Comparison of ENCODE assay signal across 1 cellular context in the genomic region with DNA sequence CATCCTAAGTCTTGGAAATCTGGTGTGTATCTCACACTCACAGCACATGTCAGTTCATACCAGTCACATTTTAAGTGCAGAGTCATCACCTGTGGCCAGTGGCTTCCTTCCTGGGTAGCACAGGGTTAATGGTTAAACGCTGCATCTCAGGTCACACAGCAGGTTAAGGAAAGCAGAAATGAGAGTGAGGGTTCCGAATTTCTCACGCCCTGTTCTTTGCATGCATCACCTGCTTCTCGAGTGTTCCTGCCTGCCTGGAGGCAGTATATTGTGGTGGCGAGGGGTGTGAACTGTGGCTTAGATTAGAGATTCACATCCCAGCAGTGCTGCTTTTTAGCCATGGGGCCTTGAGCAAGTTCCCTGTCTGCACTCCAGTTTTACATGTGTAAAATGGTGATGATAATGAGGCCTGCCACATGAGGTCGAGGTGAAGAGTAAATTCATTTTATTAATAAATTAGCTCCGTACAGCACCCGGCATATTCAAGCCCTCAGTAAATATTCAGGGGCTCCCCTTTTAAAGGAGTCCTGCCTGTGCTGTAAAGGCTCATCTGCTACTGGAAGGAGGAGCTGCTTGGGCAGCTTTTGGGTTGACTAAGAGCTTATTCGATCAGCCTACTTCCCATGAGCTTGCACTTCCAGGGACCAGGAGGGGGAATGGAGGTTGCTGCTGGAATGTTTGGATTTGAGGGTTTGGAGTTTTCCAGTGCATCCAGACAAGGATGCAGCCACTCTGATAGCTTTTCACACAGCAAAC.
A peak's percentile ranks its signal among the peaks of the same experiment; 100 is the strongest.
TF ChIP-seq lines count a peak whose summit lies in the region.

No MANE protein-coding gene starts in this region.

TF ChIP-seq in GM12878, 131 proteins besides CTCF, POLR2A, EP300 and RAD21 (continued from another document and continues in another):
- TF ChIP-seq, protein P1, sequence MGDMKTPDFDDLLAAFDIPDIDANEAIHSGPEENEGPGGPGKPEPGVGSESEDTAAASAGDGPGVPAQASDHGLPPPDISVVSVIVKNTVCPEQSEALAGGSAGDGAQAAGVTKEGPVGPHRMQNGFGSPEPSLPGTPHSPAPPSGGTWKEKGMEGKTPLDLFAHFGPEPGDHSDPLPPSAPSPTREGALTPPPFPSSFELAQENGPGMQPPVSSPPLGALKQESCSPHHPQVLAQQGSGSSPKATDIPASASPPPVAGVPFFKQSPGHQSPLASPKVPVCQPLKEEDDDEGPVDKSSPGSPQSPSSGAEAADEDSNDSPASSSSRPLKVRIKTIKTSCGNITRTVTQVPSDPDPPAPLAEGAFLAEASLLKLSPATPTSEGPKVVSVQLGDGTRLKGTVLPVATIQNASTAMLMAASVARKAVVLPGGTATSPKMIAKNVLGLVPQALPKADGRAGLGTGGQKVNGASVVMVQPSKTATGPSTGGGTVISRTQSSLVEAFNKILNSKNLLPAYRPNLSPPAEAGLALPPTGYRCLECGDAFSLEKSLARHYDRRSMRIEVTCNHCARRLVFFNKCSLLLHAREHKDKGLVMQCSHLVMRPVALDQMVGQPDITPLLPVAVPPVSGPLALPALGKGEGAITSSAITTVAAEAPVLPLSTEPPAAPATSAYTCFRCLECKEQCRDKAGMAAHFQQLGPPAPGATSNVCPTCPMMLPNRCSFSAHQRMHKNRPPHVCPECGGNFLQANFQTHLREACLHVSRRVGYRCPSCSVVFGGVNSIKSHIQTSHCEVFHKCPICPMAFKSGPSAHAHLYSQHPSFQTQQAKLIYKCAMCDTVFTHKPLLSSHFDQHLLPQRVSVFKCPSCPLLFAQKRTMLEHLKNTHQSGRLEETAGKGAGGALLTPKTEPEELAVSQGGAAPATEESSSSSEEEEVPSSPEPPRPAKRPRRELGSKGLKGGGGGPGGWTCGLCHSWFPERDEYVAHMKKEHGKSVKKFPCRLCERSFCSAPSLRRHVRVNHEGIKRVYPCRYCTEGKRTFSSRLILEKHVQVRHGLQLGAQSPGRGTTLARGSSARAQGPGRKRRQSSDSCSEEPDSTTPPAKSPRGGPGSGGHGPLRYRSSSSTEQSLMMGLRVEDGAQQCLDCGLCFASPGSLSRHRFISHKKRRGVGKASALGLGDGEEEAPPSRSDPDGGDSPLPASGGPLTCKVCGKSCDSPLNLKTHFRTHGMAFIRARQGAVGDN (IDR thresholded peaks at IDR 0.05) = peak; percentile 98
- peak; percentile 81 for TF ChIP-seq NFIC (IDR thresholded peaks at IDR 0.05; ENCODE audit: low read depth, low read length)
- TF ChIP-seq EZH2 (IDR thresholded peaks at IDR 0.05; ENCODE audit: borderline replicate concordance, control insufficient read depth, low read depth, low read length) = no peak
- TF ChIP-seq, protein P2, sequence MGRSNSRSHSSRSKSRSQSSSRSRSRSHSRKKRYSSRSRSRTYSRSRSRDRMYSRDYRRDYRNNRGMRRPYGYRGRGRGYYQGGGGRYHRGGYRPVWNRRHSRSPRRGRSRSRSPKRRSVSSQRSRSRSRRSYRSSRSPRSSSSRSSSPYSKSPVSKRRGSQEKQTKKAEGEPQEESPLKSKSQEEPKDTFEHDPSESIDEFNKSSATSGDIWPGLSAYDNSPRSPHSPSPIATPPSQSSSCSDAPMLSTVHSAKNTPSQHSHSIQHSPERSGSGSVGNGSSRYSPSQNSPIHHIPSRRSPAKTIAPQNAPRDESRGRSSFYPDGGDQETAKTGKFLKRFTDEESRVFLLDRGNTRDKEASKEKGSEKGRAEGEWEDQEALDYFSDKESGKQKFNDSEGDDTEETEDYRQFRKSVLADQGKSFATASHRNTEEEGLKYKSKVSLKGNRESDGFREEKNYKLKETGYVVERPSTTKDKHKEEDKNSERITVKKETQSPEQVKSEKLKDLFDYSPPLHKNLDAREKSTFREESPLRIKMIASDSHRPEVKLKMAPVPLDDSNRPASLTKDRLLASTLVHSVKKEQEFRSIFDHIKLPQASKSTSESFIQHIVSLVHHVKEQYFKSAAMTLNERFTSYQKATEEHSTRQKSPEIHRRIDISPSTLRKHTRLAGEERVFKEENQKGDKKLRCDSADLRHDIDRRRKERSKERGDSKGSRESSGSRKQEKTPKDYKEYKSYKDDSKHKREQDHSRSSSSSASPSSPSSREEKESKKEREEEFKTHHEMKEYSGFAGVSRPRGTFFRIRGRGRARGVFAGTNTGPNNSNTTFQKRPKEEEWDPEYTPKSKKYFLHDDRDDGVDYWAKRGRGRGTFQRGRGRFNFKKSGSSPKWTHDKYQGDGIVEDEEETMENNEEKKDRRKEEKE (IDR thresholded peaks at IDR 0.05) = no peak
- no peak for TF ChIP-seq SREBF2 (IDR thresholded peaks at IDR 0.05; ENCODE audit: low read length)
- TF ChIP-seq, protein P3, sequence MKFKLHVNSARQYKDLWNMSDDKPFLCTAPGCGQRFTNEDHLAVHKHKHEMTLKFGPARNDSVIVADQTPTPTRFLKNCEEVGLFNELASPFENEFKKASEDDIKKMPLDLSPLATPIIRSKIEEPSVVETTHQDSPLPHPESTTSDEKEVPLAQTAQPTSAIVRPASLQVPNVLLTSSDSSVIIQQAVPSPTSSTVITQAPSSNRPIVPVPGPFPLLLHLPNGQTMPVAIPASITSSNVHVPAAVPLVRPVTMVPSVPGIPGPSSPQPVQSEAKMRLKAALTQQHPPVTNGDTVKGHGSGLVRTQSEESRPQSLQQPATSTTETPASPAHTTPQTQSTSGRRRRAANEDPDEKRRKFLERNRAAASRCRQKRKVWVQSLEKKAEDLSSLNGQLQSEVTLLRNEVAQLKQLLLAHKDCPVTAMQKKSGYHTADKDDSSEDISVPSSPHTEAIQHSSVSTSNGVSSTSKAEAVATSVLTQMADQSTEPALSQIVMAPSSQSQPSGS (IDR thresholded peaks at IDR 0.05; ENCODE audit: low read length) = peak; percentile 99
- peak; percentile 87 for TF ChIP-seq CHD2 (IDR thresholded peaks at IDR 0.05; ENCODE audit: borderline replicate concordance, low read depth, low read length)
- TF ChIP-seq MEF2B (IDR thresholded peaks at IDR 0.05; ENCODE audit: partially characterized antibody, poor library complexity, severe bottlenecking) = peak; percentile 96
- TF ChIP-seq, protein P4, sequence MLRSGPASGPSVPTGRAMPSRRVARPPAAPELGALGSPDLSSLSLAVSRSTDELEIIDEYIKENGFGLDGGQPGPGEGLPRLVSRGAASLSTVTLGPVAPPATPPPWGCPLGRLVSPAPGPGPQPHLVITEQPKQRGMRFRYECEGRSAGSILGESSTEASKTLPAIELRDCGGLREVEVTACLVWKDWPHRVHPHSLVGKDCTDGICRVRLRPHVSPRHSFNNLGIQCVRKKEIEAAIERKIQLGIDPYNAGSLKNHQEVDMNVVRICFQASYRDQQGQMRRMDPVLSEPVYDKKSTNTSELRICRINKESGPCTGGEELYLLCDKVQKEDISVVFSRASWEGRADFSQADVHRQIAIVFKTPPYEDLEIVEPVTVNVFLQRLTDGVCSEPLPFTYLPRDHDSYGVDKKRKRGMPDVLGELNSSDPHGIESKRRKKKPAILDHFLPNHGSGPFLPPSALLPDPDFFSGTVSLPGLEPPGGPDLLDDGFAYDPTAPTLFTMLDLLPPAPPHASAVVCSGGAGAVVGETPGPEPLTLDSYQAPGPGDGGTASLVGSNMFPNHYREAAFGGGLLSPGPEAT (IDR thresholded peaks at IDR 0.05; ENCODE audit: low read depth) = peak; percentile 98
- TF ChIP-seq EED (IDR thresholded peaks at IDR 0.05; ENCODE audit: low read depth) = peak; percentile 93
- TF ChIP-seq, protein P5, sequence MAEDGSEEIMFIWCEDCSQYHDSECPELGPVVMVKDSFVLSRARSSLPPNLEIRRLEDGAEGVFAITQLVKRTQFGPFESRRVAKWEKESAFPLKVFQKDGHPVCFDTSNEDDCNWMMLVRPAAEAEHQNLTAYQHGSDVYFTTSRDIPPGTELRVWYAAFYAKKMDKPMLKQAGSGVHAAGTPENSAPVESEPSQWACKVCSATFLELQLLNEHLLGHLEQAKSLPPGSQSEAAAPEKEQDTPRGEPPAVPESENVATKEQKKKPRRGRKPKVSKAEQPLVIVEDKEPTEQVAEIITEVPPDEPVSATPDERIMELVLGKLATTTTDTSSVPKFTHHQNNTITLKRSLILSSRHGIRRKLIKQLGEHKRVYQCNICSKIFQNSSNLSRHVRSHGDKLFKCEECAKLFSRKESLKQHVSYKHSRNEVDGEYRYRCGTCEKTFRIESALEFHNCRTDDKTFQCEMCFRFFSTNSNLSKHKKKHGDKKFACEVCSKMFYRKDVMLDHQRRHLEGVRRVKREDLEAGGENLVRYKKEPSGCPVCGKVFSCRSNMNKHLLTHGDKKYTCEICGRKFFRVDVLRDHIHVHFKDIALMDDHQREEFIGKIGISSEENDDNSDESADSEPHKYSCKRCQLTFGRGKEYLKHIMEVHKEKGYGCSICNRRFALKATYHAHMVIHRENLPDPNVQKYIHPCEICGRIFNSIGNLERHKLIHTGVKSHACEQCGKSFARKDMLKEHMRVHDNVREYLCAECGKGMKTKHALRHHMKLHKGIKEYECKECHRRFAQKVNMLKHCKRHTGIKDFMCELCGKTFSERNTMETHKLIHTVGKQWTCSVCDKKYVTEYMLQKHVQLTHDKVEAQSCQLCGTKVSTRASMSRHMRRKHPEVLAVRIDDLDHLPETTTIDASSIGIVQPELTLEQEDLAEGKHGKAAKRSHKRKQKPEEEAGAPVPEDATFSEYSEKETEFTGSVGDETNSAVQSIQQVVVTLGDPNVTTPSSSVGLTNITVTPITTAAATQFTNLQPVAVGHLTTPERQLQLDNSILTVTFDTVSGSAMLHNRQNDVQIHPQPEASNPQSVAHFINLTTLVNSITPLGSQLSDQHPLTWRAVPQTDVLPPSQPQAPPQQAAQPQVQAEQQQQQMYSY (CRISPR knock-in tag; IDR thresholded peaks at IDR 0.05) = no peak
- TF ChIP-seq ASH2L (IDR thresholded peaks at IDR 0.05; ENCODE audit: borderline replicate concordance, low read depth) = 0 out of 2 replicates have a peak, but pooled peaks have one; percentile 46
- TF ChIP-seq, protein P6, sequence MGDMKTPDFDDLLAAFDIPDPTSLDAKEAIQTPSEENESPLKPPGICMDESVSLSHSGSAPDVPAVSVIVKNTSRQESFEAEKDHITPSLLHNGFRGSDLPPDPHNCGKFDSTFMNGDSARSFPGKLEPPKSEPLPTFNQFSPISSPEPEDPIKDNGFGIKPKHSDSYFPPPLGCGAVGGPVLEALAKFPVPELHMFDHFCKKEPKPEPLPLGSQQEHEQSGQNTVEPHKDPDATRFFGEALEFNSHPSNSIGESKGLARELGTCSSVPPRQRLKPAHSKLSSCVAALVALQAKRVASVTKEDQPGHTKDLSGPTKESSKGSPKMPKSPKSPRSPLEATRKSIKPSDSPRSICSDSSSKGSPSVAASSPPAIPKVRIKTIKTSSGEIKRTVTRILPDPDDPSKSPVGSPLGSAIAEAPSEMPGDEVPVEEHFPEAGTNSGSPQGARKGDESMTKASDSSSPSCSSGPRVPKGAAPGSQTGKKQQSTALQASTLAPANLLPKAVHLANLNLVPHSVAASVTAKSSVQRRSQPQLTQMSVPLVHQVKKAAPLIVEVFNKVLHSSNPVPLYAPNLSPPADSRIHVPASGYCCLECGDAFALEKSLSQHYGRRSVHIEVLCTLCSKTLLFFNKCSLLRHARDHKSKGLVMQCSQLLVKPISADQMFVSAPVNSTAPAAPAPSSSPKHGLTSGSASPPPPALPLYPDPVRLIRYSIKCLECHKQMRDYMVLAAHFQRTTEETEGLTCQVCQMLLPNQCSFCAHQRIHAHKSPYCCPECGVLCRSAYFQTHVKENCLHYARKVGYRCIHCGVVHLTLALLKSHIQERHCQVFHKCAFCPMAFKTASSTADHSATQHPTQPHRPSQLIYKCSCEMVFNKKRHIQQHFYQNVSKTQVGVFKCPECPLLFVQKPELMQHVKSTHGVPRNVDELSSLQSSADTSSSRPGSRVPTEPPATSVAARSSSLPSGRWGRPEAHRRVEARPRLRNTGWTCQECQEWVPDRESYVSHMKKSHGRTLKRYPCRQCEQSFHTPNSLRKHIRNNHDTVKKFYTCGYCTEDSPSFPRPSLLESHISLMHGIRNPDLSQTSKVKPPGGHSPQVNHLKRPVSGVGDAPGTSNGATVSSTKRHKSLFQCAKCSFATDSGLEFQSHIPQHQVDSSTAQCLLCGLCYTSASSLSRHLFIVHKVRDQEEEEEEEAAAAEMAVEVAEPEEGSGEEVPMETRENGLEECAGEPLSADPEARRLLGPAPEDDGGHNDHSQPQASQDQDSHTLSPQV (IDR thresholded peaks at IDR 0.05) = peak; percentile 81; the same call in 1 of the 2 replicates
- TF ChIP-seq ETV6 (conservative IDR thresholded peaks at IDR 0.05 in 1 of 2, IDR thresholded peaks at IDR 0.05 in 1 of 2; ENCODE audit: borderline replicate concordance in 1 of 2, low read depth in 1 of 2) = peak in 1 of 2 experiments; percentile 60; a peak in 1 of 4 replicates
- TF ChIP-seq NR2F1 (conservative IDR thresholded peaks at IDR 0.05) = peak; percentile 99
- peak; percentile 95; the same call in 1 of the 2 replicates for TF ChIP-seq WRNIP1 (IDR thresholded peaks at IDR 0.05; ENCODE audit: borderline replicate concordance, low read depth, low read length)
- peak; percentile 89; the same call in 1 of the 2 replicates for TF ChIP-seq RCOR1 (conservative IDR thresholded peaks at IDR 0.05; ENCODE audit: low read depth, low read length)
- TF ChIP-seq SUPT20H (IDR thresholded peaks at IDR 0.05; ENCODE audit: borderline replicate concordance, control insufficient read depth, low read depth, low read length) = no peak
- peak; percentile 43; the same call in 1 of the 2 replicates for TF ChIP-seq ZNF207 (IDR thresholded peaks at IDR 0.05; ENCODE audit: borderline replicate concordance)
- TF ChIP-seq SREBF1 (IDR thresholded peaks at IDR 0.05; ENCODE audit: low read length) = peak; percentile 65; the same call in 1 of the 2 replicates
- peak; percentile 14; the same call in 1 of the 2 replicates for TF ChIP-seq ZNF384 (IDR thresholded peaks at IDR 0.05; ENCODE audit: borderline replicate concordance, low read depth, low read length)
- TF ChIP-seq, protein P7, sequence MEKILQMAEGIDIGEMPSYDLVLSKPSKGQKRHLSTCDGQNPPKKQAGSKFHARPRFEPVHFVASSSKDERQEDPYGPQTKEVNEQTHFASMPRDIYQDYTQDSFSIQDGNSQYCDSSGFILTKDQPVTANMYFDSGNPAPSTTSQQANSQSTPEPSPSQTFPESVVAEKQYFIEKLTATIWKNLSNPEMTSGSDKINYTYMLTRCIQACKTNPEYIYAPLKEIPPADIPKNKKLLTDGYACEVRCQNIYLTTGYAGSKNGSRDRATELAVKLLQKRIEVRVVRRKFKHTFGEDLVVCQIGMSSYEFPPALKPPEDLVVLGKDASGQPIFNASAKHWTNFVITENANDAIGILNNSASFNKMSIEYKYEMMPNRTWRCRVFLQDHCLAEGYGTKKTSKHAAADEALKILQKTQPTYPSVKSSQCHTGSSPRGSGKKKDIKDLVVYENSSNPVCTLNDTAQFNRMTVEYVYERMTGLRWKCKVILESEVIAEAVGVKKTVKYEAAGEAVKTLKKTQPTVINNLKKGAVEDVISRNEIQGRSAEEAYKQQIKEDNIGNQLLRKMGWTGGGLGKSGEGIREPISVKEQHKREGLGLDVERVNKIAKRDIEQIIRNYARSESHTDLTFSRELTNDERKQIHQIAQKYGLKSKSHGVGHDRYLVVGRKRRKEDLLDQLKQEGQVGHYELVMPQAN (conservative IDR thresholded peaks at IDR 0.05) = no peak
- TF ChIP-seq, protein P8, sequence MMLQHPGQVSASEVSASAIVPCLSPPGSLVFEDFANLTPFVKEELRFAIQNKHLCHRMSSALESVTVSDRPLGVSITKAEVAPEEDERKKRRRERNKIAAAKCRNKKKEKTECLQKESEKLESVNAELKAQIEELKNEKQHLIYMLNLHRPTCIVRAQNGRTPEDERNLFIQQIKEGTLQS (IDR thresholded peaks at IDR 0.05; ENCODE audit: borderline replicate concordance, extremely low read depth, low read depth, low read length) = no peak
- no peak for TF ChIP-seq ZNF274 (IDR thresholded peaks at IDR 0.05; ENCODE audit: insufficient read depth, insufficient read length)
- TF ChIP-seq HDAC6 (IDR thresholded peaks at IDR 0.05; ENCODE audit: unreplicated experiment) = no peak
